Comparison of ENCODE assay signal across 12 cellular contexts in the genomic region with DNA sequence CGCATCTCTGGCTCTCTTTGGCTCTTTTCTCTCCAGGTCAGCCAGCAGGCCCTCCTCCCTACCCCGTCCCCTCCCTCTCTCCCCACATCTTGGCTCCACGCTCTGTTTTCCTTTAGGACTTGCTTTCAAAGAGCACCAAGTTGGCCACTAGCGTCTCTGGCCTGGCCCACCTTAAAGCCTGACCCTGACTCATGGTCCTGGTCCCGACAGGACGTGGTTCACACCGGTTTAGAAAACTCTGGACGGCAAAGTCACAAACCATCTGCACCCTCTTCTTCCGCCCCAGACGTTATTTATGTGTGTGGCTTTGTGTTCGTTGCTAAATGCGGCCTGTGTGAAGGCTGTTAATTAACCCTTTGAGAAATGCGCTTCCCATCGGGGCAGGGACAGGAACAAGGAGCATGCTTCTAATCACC.
DNase-seq lines count a peak whose midpoint lies in the region; ATAC-seq and TF ChIP-seq lines count a peak whose summit lies in the region.
"Had no signal": no experiment of that assay in that cellular context is flagged by ENCODE, and none has a peak within 500 bp of the region (broad histone marks: within the 10 kb centered on the region; RNA-seq: fewer than 3 reads in every experiment).

No MANE protein-coding gene starts in this region.

- no peak overlapping the region for H3K4me3 ChIP-seq in CD8-positive, alpha-beta T cell (ENCODE audit: low read depth, low read length)
- no peak overlapping the region for H3K4me3 ChIP-seq in heart right ventricle

- no peak for DNase-seq in CD8-positive, alpha-beta T cell
- DNase-seq in SKM-1 treated with dmso at 0.1 percent for 144 hours (lab: John Stamatoyannopoulos, UW; ENCODE audit: unreplicated experiment) (peak; percentile 76), heart right ventricle (peak; percentile 53 to 72), posterior vena cava (ENCODE audit: low spot score) (peak; percentile 94), NCI-H2029 (lab: John Stamatoyannopoulos, UW) (no peak), NCI-H187 treated with DMSO at 0.1 percent for 48 hours (lab: John Stamatoyannopoulos, UW) (no peak), GM19238 (ENCODE audit: insufficient read length, low spot score) (no peak)
- no peak for DNase-seq in activated naive CD4-positive, alpha-beta T cell treated with anti-CD3 and anti-CD28 coated beads, Interleukin-2, amount 50 U/mL, for 72 hours (ENCODE audit: low spot score in 2 of 2)
- DNase-seq: activated CD4-positive, alpha-beta memory T cell treated with anti-CD3 and anti-CD28 coated beads for 36 hours; NCI-H510A treated with DMSO at 0.1 percent for 48 hours had no signal

- POLR2A ChIA-PET in CD8-positive, alpha-beta T cell (lab: Charles Lee): no interaction called here

- H3K9me3 ChIP-seq in CD8-positive, alpha-beta T cell (ENCODE audit: low read length): no peaks in the 10 kb centered on the region
- H3K9me3 ChIP-seq in heart right ventricle: no peaks in the 10 kb centered on the region

- H3K36me3 Mint-ChIP-seq in CD8-positive, alpha-beta T cell: no peaks in the 10 kb centered on the region
- no peaks in the 10 kb centered on the region for H3K36me3 Mint-ChIP-seq in activated naive CD4-positive, alpha-beta T cell treated with anti-CD3 and anti-CD28 coated beads, Interleukin-2, amount 50 U/mL, for 72 hours
- H3K36me3 Mint-ChIP-seq: activated CD4-positive, alpha-beta memory T cell treated with anti-CD3 and anti-CD28 coated beads for 36 hours had no signal

- H3K4me1 Mint-ChIP-seq in CD8-positive, alpha-beta T cell (ENCODE audit: low read depth): peaks cover 19% of the 10 kb centered on the region

- no peaks in the 10 kb centered on the region for H3K36me3 ChIP-seq in CD8-positive, alpha-beta T cell (ENCODE audit: insufficient read depth, low read length)
- no peaks in the 10 kb centered on the region for H3K36me3 ChIP-seq in heart right ventricle

- H3K4me1 ChIP-seq in CD8-positive, alpha-beta T cell (ENCODE audit: insufficient read depth, low read length): peaks cover 18% of the 10 kb centered on the region
- peaks cover 30 to 84% (median 75%) of the 10 kb centered on the region in 9 donors for H3K4me1 ChIP-seq in heart right ventricle

- no peaks in the 10 kb centered on the region for H3K9me3 Mint-ChIP-seq in CD8-positive, alpha-beta T cell
- no peaks in the 10 kb centered on the region for H3K9me3 Mint-ChIP-seq in activated naive CD4-positive, alpha-beta T cell treated with anti-CD3 and anti-CD28 coated beads, Interleukin-2, amount 50 U/mL, for 72 hours
- H3K9me3 Mint-ChIP-seq: activated CD4-positive, alpha-beta memory T cell treated with anti-CD3 and anti-CD28 coated beads for 36 hours; stimulated activated naive CD8-positive, alpha-beta T cell treated with anti-CD3 and anti-CD28 coated beads, Interleukin-15, Interleukin-2, amounts not matched to agents 100 ng/mL and 50 ng/mL, for 24 hours had no signal

- peak overlapping the region; percentile 44 for H3K4me3 Mint-ChIP-seq in CD8-positive, alpha-beta T cell
- H3K4me3 Mint-ChIP-seq: activated CD4-positive, alpha-beta memory T cell treated with anti-CD3 and anti-CD28 coated beads for 36 hours; stimulated activated naive CD8-positive, alpha-beta T cell treated with anti-CD3 and anti-CD28 coated beads, Interleukin-15, Interleukin-2, amounts not matched to agents 100 ng/mL and 50 ng/mL, for 24 hours had no signal

- CTCF ChIA-PET in CD8-positive, alpha-beta T cell (lab: Charles Lee): no interaction called here

- peak overlapping the region; percentile 76 for H3K27ac Mint-ChIP-seq in CD8-positive, alpha-beta T cell
- H3K27ac Mint-ChIP-seq in activated naive CD4-positive, alpha-beta T cell treated with anti-CD3 and anti-CD28 coated beads, Interleukin-2, amount 50 U/mL, for 72 hours: no peak overlapping the region
- H3K27ac Mint-ChIP-seq: activated CD4-positive, alpha-beta memory T cell treated with anti-CD3 and anti-CD28 coated beads for 36 hours; stimulated activated naive CD8-positive, alpha-beta T cell treated with anti-CD3 and anti-CD28 coated beads, Interleukin-15, Interleukin-2, amounts not matched to agents 100 ng/mL and 50 ng/mL, for 24 hours had no signal

- H3K27me3 Mint-ChIP-seq in CD8-positive, alpha-beta T cell (ENCODE audit: low read depth): peaks cover 6% of the 10 kb centered on the region
- H3K27me3 Mint-ChIP-seq: stimulated activated naive CD8-positive, alpha-beta T cell treated with anti-CD3 and anti-CD28 coated beads, Interleukin-15, Interleukin-2, amounts not matched to agents 100 ng/mL and 50 ng/mL, for 24 hours had no signal

- WGBS in heart right ventricle, 2 donors: 33 to 40% methylated on average over 14 of the region's 14 CpGs

- TF ChIP-seq CTCF in CD8-positive, alpha-beta T cell (IDR thresholded peaks at IDR 0.05): no peak
- no peak for TF ChIP-seq CTCF in heart right ventricle (IDR thresholded peaks at IDR 0.05)

- H3K27ac ChIP-seq in CD8-positive, alpha-beta T cell (ENCODE audit: low read depth, low read length): no peak overlapping the region
- H3K27ac ChIP-seq in heart right ventricle: peak overlapping the region; percentile 69 to 93 (median 79)
- H3K27ac ChIP-seq: C4-2B had no signal

- intact Hi-C loops in CD8-positive, alpha-beta T cell (cut with DNase I, micrococcal nuclease): no loop called here
- intact Hi-C loops in heart right ventricle (cut with DNase I): no loop called here
- intact Hi-C loops in posterior vena cava (cut with DNase I): no loop called here

- no peak for ATAC-seq in CD8-positive, alpha-beta T cell
- peak; percentile 46 to 69 (median 60) for ATAC-seq in heart right ventricle
- ATAC-seq in activated naive CD4-positive, alpha-beta T cell treated with anti-CD3 and anti-CD28 coated beads, Interleukin-2, amount 50 U/mL, for 72 hours: no peak

- H3K27me3 ChIP-seq in CD8-positive, alpha-beta T cell (ENCODE audit: insufficient read depth, low read length): no peaks in the 10 kb centered on the region
- no peaks in the 10 kb centered on the region for H3K27me3 ChIP-seq in heart right ventricle

Comparison
In these comparisons a context has a peak if more than half of its experiments do, and no peak if none do; other contexts are left out.
1. ATAC-seq: peak in heart right ventricle (8 of 8); none in CD8-positive, alpha-beta T cell (single experiment) and activated naive CD4-positive, alpha-beta T cell treated with anti-CD3 and anti-CD28 coated beads, Interleukin-2, amount 50 U/mL, for 72 hours (0 of 2).
2. DNase-seq: peak in SKM-1 treated with dmso at 0.1 percent for 144 hours (single experiment), heart right ventricle (2 of 2) and posterior vena cava (single experiment); none in CD8-positive, alpha-beta T cell (0 of 7), NCI-H2029 (single experiment), NCI-H187 treated with DMSO at 0.1 percent for 48 hours (single experiment), GM19238 (single experiment) and activated naive CD4-positive, alpha-beta T cell treated with anti-CD3 and anti-CD28 coated beads, Interleukin-2, amount 50 U/mL, for 72 hours (0 of 2).